8 cellular contexts compared by ENCODE assay signal in genomic region chr3:16512435-16513140, GRCh38. TPM values are rescaled to one million over a fixed set of nuclear protein-coding genes. Genes with fewer than 3 reads are reported as not detected.
DNase-seq lines count a peak whose midpoint lies in the region; ATAC-seq and TF ChIP-seq lines count a peak whose summit lies in the region.

No MANE protein-coding gene starts in this region.

- peak overlapping the region; percentile 91 to 98 (median 96) for H3K4me3 Mint-ChIP-seq in CD4-positive, alpha-beta memory T cell
- peak overlapping the region; percentile 82 to 98 (median 94) for H3K4me3 Mint-ChIP-seq in naive thymus-derived CD4-positive, alpha-beta T cell

- peaks cover 55 to 84% (median 68%) of the 10 kb centered on the region in 4 donors for H3K4me1 Mint-ChIP-seq in CD4-positive, alpha-beta memory T cell
- H3K4me1 Mint-ChIP-seq in naive thymus-derived CD4-positive, alpha-beta T cell: peaks cover 60 to 78% (median 72%) of the 10 kb centered on the region in 7 donors

- no peaks in the 10 kb centered on the region for H3K36me3 ChIP-seq in CD4-positive, alpha-beta memory T cell (ENCODE audit: insufficient read depth, low read length)
- H3K36me3 ChIP-seq in naive thymus-derived CD4-positive, alpha-beta T cell (ENCODE audit: control insufficient read depth in 2 of 3, insufficient read depth in 3 of 3, low read length in 3 of 3): peaks cover 0 to 8% (median 0%) of the 10 kb centered on the region in 3 experiments
- no peaks in the 10 kb centered on the region for H3K36me3 ChIP-seq in thyroid gland

- H3K36me3 Mint-ChIP-seq in CD4-positive, alpha-beta memory T cell: peaks cover 0 to 14% of the 10 kb centered on the region in 2 donors
- H3K36me3 Mint-ChIP-seq in naive thymus-derived CD4-positive, alpha-beta T cell: peaks cover 0 to 7% (median 3%) of the 10 kb centered on the region in 5 donors

- H3K27ac Mint-ChIP-seq in CD4-positive, alpha-beta memory T cell: peak overlapping the region; percentile 93 to 98 (median 96)
- peak overlapping the region; percentile 87 to 99 (median 95) for H3K27ac Mint-ChIP-seq in naive thymus-derived CD4-positive, alpha-beta T cell

- DNase-seq in CD4-positive, alpha-beta memory T cell: peak; percentile 36 to 71 (median 48)
- peak; percentile 50 for DNase-seq in KBM-7
- peak; percentile 82 for DNase-seq in activated CD8-positive, alpha-beta memory T cell treated with anti-CD3 and anti-CD28 coated beads for 24 hours
- DNase-seq in erythroblast (lab: John Stamatoyannopoulos, UW): peak; percentile 21 to 27
- peak; percentile 31 to 61 (median 44) for DNase-seq in naive thymus-derived CD4-positive, alpha-beta T cell
- peak; percentile 61 to 68 for DNase-seq in thyroid gland
- no peak for DNase-seq in cerebellar cortex (ENCODE audit: low spot score)

- H3K27ac ChIP-seq in CD4-positive, alpha-beta memory T cell (ENCODE audit: low read depth, low read length): peak overlapping the region; percentile 73
- peak overlapping the region; percentile 88 for H3K27ac ChIP-seq in naive thymus-derived CD4-positive, alpha-beta T cell (ENCODE audit: low read depth, low read length)
- peak overlapping the region; percentile 92 to 94 (median 93) for H3K27ac ChIP-seq in thyroid gland

- CTCF ChIA-PET in CD4-positive, alpha-beta memory T cell (lab: Charles Lee; ENCODE audit: partially characterized antibody): interaction anchor here (0.9 to 3.3 kb wide), 14 partner anchors 15 to 227 kb away, joined by 3 to 26 read pairs (median 4); no protein-coding TSS in a partner anchor
- CTCF ChIA-PET in naive thymus-derived CD4-positive, alpha-beta T cell (lab: Charles Lee): interaction anchor here (0.6 to 1.6 kb wide), 11 partner anchors 12 to 245 kb away, joined by 3 to 6 read pairs (median 3); no protein-coding TSS in a partner anchor

- intact Hi-C loops in CD4-positive, alpha-beta memory T cell (cut with micrococcal nuclease): loop anchor here (1.0 to 2.0 kb wide), 7 partner anchors 16 to 248 kb away; partner anchors contain the start of genes DPH3 and OXNAD1
- intact Hi-C loops in naive thymus-derived CD4-positive, alpha-beta T cell (cut with micrococcal nuclease): loop anchor here (1.0 to 5.0 kb wide), 15 partner anchors 16 to 1230 kb away; partner anchors contain the start of genes OXNAD1 (in 2 of the 2) and TBC1D5 (in 1 of the 2)
- intact Hi-C loops in thyroid gland (cut with DNase I): no loop called here

- peaks cover 79% of the 10 kb centered on the region for H3K4me1 ChIP-seq in CD4-positive, alpha-beta memory T cell (ENCODE audit: insufficient read depth, low read length)
- peaks cover 53 to 68% of the 10 kb centered on the region in 2 donors for H3K4me1 ChIP-seq in naive thymus-derived CD4-positive, alpha-beta T cell (ENCODE audit: control insufficient read depth in 2 of 2, insufficient read depth in 2 of 2, low read length in 2 of 2)
- H3K4me1 ChIP-seq in thyroid gland: peaks cover 54 to 64% of the 10 kb centered on the region in 2 donors

- H3K27me3 Mint-ChIP-seq in CD4-positive, alpha-beta memory T cell: no peaks in the 10 kb centered on the region
- no peaks in the 10 kb centered on the region for H3K27me3 Mint-ChIP-seq in naive thymus-derived CD4-positive, alpha-beta T cell

- WGBS in thyroid gland, 2 donors: 0 to 3% methylated on average over 10 to 35 of the region's 37 CpGs

- POLR2A ChIA-PET in CD4-positive, alpha-beta memory T cell (lab: Charles Lee; ENCODE audit: partially characterized antibody): interaction anchor here (0.6 to 4.2 kb wide), 29 partner anchors 9 to 912 kb away, joined by 3 to 51 read pairs (median 4); partner anchors contain the start of genes DPH3 and OXNAD1
- POLR2A ChIA-PET in naive thymus-derived CD4-positive, alpha-beta T cell (lab: Charles Lee): interaction anchor here (0.5 to 4.6 kb wide), 26 partner anchors 11 to 911 kb away, joined by 3 to 39 read pairs (median 4); partner anchors contain the start of genes BTD, DPH3 and OXNAD1

- H3K9me3 Mint-ChIP-seq in CD4-positive, alpha-beta memory T cell: peaks cover 0 to under 1% (median 0%) of the 10 kb centered on the region in 8 donors
- H3K9me3 Mint-ChIP-seq in naive thymus-derived CD4-positive, alpha-beta T cell: peaks cover 0 to 3% (median 0%) of the 10 kb centered on the region in 11 donors

- TF ChIP-seq CTCF in thyroid gland (IDR thresholded peaks at IDR 0.05): no peak

- no peaks in the 10 kb centered on the region for H3K9me3 ChIP-seq in CD4-positive, alpha-beta memory T cell (ENCODE audit: control insufficient read depth in 1 of 2, low read length in 2 of 2)
- H3K9me3 ChIP-seq in naive thymus-derived CD4-positive, alpha-beta T cell (ENCODE audit: control insufficient read depth in 2 of 3, low read length in 3 of 3): no peaks in the 10 kb centered on the region
- no peaks in the 10 kb centered on the region for H3K9me3 ChIP-seq in thyroid gland

- TF ChIP-seq POLR2A in erythroblast (IDR thresholded peaks at IDR 0.05; ENCODE audit: low read length) (no peak), thyroid gland (IDR thresholded peaks at IDR 0.05) (peak; percentile 4 to 67)

- in situ Hi-C loops in KBM-7 (cut with MboI; ENCODE audit: low pct_unique_long_range_greater_than_20kb, low sequenced_read_pairs): no loop called here

- H3K4me3 ChIP-seq in CD4-positive, alpha-beta memory T cell (ENCODE audit: low read length in 2 of 2): peak overlapping the region; percentile 70 to 80
- H3K4me3 ChIP-seq in naive thymus-derived CD4-positive, alpha-beta T cell (ENCODE audit: low read length): peak overlapping the region; percentile 79
- peak overlapping the region; percentile 34 to 90 (median 86) for H3K4me3 ChIP-seq in thyroid gland (replicated peaks in 1 of 3)

- H3K27me3 ChIP-seq in CD4-positive, alpha-beta memory T cell (ENCODE audit: insufficient read depth, low read length): no peaks in the 10 kb centered on the region
- H3K27me3 ChIP-seq in naive thymus-derived CD4-positive, alpha-beta T cell (ENCODE audit: control insufficient read depth in 2 of 2, insufficient read depth in 2 of 2, low read length in 2 of 2): no peaks in the 10 kb centered on the region
- H3K27me3 ChIP-seq in thyroid gland: no peaks in the 10 kb centered on the region

- peak; percentile 9 for ATAC-seq in GM21367 (IDR thresholded peaks at IDR 0.05; ENCODE audit: unreplicated experiment)
- ATAC-seq in naive thymus-derived CD4-positive, alpha-beta T cell: peak; percentile 55

RNA-seq across cellular contexts. Expression of gene RFTN1, which starts 0.9 kb away (rescaled TPM):
- total RNA-seq in CD4-positive, alpha-beta memory T cell: 10 to 100 TPM; 47.1 to 59.7 TPM
- 10 to 100 TPM; 38.3 to 57.0 TPM for polyA plus RNA-seq in CD4-positive, alpha-beta memory T cell
- 10 to 100 TPM; 51.1 to 68.8 (median 61.5) TPM for total RNA-seq in naive thymus-derived CD4-positive, alpha-beta T cell
- 10 to 100 TPM; 44.8 to 53.2 TPM for polyA plus RNA-seq in naive thymus-derived CD4-positive, alpha-beta T cell
- 100 to 1,000 TPM; 110 to 239 (median 153) TPM for total RNA-seq in thyroid gland
